In genomic region chr1:2828586-2829250, GRCh38 we compare ENCODE assay signal across 18 cellular contexts.
"Had no signal": no experiment of that assay in that cellular context is flagged by ENCODE, and none has a peak within 500 bp of the region (broad histone marks: within the 10 kb centered on the region; RNA-seq: fewer than 3 reads in every experiment).

No MANE protein-coding gene starts in this region.

- H3K27me3 ChIP-seq: foreskin keratinocyte had no signal

- H3K4me3 ChIP-seq: coronary artery, dorsolateral prefrontal cortex, esophagus muscularis mucosa, gastroesophageal sphincter, heart left ventricle, left lung, lung had no signal

- H3K36me3 ChIP-seq: esophagus muscularis mucosa, gastroesophageal sphincter, heart left ventricle, left lung had no signal

- ATAC-seq: foreskin keratinocyte, gastroesophageal sphincter, heart left ventricle, left lung, left ventricle myocardium superior had no signal

- H3K4me1 ChIP-seq: esophagus muscularis mucosa, foreskin keratinocyte, gastroesophageal sphincter, heart left ventricle, left lung had no signal

- H3K27ac ChIP-seq: coronary artery, dorsolateral prefrontal cortex, esophagus muscularis mucosa, foreskin keratinocyte, gastroesophageal sphincter, heart left ventricle, left lung had no signal

- DNase-seq: cerebellar nuclear complex; dermis blood vessel endothelial cell; effector CD4-positive, alpha-beta T cell; effector memory CD4-positive, alpha-beta T cell; foreskin keratinocyte; heart left ventricle; hippocampal formation; kidney glomerular epithelial cell; left ventricle myocardium superior; mammary epithelial cell; mesendoderm; midbrain had no signal
